ENCODE assay signal across 1 cellular context in the genomic region with DNA sequence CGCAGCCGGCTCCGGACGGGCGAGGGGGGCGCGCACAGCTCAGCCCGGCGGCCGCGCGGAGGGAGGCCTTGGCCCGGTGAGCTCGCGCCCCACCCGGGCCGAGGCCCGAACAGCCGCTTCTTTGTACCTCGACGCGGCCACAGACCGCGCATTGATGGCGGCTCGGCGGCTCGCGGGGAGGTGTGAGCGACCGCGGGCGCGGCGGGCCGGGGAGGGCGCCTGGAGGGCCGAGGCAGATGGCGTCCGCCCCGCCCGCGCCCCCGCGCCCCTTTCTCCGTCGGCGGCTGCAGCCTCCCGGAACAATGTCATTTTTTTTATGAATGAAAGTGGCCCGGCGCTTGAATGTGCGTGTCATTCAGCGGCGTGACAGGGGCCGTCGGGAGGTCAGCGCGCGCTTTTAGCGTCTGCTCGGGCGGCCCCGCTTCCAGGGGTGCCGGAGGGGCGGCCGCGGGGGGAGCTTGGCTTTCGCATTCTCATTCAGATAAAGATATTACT.
TF ChIP-seq lines count a peak whose summit lies in the region.

No MANE protein-coding gene starts in this region.

TF ChIP-seq in HepG2, 621 proteins besides CTCF, POLR2A, EP300 and RAD21:
- TF ChIP-seq SCMH1 (CRISPR knock-in tag; IDR thresholded peaks at IDR 0.05; ENCODE audit: borderline replicate concordance) (no peak), KLF12 (CRISPR knock-in tag; IDR thresholded peaks at IDR 0.05; ENCODE audit: borderline replicate concordance) (0 out of 2 replicates have a peak, but pooled peaks have one; percentile 34), ZNF446 (CRISPR knock-in tag; IDR thresholded peaks at IDR 0.05) (peak; percentile 60; the same call in 1 of the 2 replicates), POGZ (CRISPR knock-in tag; IDR thresholded peaks at IDR 0.05) (no peak), AGO2 (optimal IDR thresholded peaks at IDR 0.05; ENCODE audit: low read depth, low read length) (no peak), ZNF766 (CRISPR knock-in tag; IDR thresholded peaks at IDR 0.05; ENCODE audit: borderline replicate concordance) (peak; percentile 36; the same call in 1 of the 2 replicates), ZMAT3 (CRISPR knock-in tag; conservative IDR thresholded peaks at IDR 0.05) (0 out of 2 replicates have a peak, but pooled peaks have one; percentile 14), ATM (IDR thresholded peaks at IDR 0.05; ENCODE audit: borderline replicate concordance) (no peak), ELF3 (CRISPR knock-in tag; IDR thresholded peaks at IDR 0.05) (0 out of 2 replicates have a peak, but pooled peaks have one; percentile 3), HES4 (CRISPR knock-in tag; IDR thresholded peaks at IDR 0.05; ENCODE audit: borderline replicate concordance) (peak; percentile 66; the same call in 1 of the 2 replicates), KDM5B (CRISPR knock-in tag; IDR thresholded peaks at IDR 0.05; ENCODE audit: borderline replicate concordance) (no peak), ZNF264 (CRISPR knock-in tag; IDR thresholded peaks at IDR 0.05) (no peak)
- TF ChIP-seq, protein P1, sequence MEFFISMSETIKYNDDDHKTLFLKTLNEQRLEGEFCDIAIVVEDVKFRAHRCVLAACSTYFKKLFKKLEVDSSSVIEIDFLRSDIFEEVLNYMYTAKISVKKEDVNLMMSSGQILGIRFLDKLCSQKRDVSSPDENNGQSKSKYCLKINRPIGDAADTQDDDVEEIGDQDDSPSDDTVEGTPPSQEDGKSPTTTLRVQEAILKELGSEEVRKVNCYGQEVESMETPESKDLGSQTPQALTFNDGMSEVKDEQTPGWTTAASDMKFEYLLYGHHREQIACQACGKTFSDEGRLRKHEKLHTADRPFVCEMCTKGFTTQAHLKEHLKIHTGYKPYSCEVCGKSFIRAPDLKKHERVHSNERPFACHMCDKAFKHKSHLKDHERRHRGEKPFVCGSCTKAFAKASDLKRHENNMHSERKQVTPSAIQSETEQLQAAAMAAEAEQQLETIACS (CRISPR knock-in tag; IDR thresholded peaks at IDR 0.05): peak; percentile 15; the same call in 1 of the 2 replicates
